1 cellular context compared by ENCODE assay signal in genomic region chr22:46234851-46235437, GRCh38.
TF ChIP-seq lines count a peak whose summit lies in the region.

No MANE protein-coding gene starts in this region.

TF ChIP-seq in K562, 482 proteins besides CTCF, POLR2A, EP300 and RAD21 (continues in another document):
- TF ChIP-seq ELF2 (CRISPR knock-in tag; IDR thresholded peaks at IDR 0.05) (no peak), EHMT2 (IDR thresholded peaks at IDR 0.05) (peak; percentile 48; the same call in 1 of the 2 replicates), MYC (IDR thresholded peaks at IDR 0.05; ENCODE audit: low read depth, low read length) (peak; percentile 60; the same call in 1 of the 2 replicates), MYC (CRISPR knock-in tag; IDR thresholded peaks at IDR 0.05; ENCODE audit: borderline replicate concordance, low read depth) (no peak), MECOM (CRISPR knock-in tag; IDR thresholded peaks at IDR 0.05) (0 out of 2 replicates have a peak, but pooled peaks have one; percentile 35), ZEB2 (IDR thresholded peaks at IDR 0.05) (peak; percentile 21; the same call in 1 of the 2 replicates), SIX5 (IDR thresholded peaks at IDR 0.05; ENCODE audit: borderline replicate concordance in 1 of 2, insufficient read depth in 1 of 2, low read depth in 1 of 2, low read length in 2 of 2) (no peak), DPF2 (IDR thresholded peaks at IDR 0.05) (peak; percentile 60), ZNF23 (CRISPR knock-in tag; IDR thresholded peaks at IDR 0.05) (no peak), ZNF24 (IDR thresholded peaks at IDR 0.05) (no peak), MGA (IDR thresholded peaks at IDR 0.05) (peak; percentile 67), CXXC5 (CRISPR knock-in tag; IDR thresholded peaks at IDR 0.05) (0 out of 2 replicates have a peak, but pooled peaks have one; percentile 26), ZNF76 (CRISPR knock-in tag; IDR thresholded peaks at IDR 0.05; ENCODE audit: borderline replicate concordance) (no peak), KAT2B (IDR thresholded peaks at IDR 0.05; ENCODE audit: low read depth, low read length) (no peak), ZNF232 (CRISPR knock-in tag; IDR thresholded peaks at IDR 0.05) (no peak), ZNF717 (CRISPR knock-in tag; IDR thresholded peaks at IDR 0.05) (no peak), TFAP4 (CRISPR knock-in tag; IDR thresholded peaks at IDR 0.05; ENCODE audit: borderline replicate concordance) (peak; percentile 86), ZHX1 (conservative IDR thresholded peaks at IDR 0.05; ENCODE audit: low read length) (no peak), ZBTB2 (IDR thresholded peaks at IDR 0.05) (0 out of 2 replicates have a peak, but pooled peaks have one; percentile 38), SLC30A9 (CRISPR knock-in tag; IDR thresholded peaks at IDR 0.05) (no peak), MNT (conservative IDR thresholded peaks at IDR 0.05) (peak in 1 of 2 experiments; percentile 44; a peak in 2 of 4 replicates), EP400 (IDR thresholded peaks at IDR 0.05) (peak; percentile 48; the same call in 1 of the 2 replicates), STAT5A (IDR thresholded peaks at IDR 0.05; ENCODE audit: borderline replicate concordance, low read length) (peak; percentile 57), CBFA2T2 (conservative IDR thresholded peaks at IDR 0.05) (peak; percentile 48), YY1 (IDR thresholded peaks at IDR 0.05; ENCODE audit: borderline replicate concordance in 1 of 3, control insufficient read depth in 1 of 3, extremely low read depth in 1 of 3, insufficient read depth in 3 of 3, insufficient read length in 1 of 3, insufficient replicate concordance in 2 of 3, low read depth in 1 of 3, low read length in 2 of 3) (peak in 2 of 3 experiments; percentile 24 to 76), ARID1B (IDR thresholded peaks at IDR 0.05) (peak; percentile 80), BRF2 (IDR thresholded peaks at IDR 0.05; ENCODE audit: borderline replicate concordance, insufficient read depth, insufficient read length) (no peak), SREBF2 (CRISPR knock-in tag; IDR thresholded peaks at IDR 0.05) (no peak), NR2C1 (IDR thresholded peaks at IDR 0.05) (no peak), NR2C1 (tag; IDR thresholded peaks at IDR 0.05) (0 out of 2 replicates have a peak, but pooled peaks have one; percentile 30), NRF1 (conservative IDR thresholded peaks at IDR 0.05 in 1 of 2, IDR thresholded peaks at IDR 0.05 in 1 of 2) (peak; percentile 90 to 92), MCM7 (IDR thresholded peaks at IDR 0.05) (no peak), CBFA2T3 (IDR thresholded peaks at IDR 0.05) (peak; percentile 71), HDGF (IDR thresholded peaks at IDR 0.05) (no peak), CTBP1 (IDR thresholded peaks at IDR 0.05; ENCODE audit: borderline replicate concordance) (no peak), JUND (IDR thresholded peaks at IDR 0.05; ENCODE audit: borderline replicate concordance, low read depth, low read length) (no peak), JUND (tag; IDR thresholded peaks at IDR 0.05; ENCODE audit: borderline replicate concordance, low read depth, low read length) (peak; percentile 21; the same call in 1 of the 3 replicates), NCOR1 (IDR thresholded peaks at IDR 0.05) (peak; percentile 60), ZBTB34 (CRISPR knock-in tag; IDR thresholded peaks at IDR 0.05) (no peak), ZKSCAN8 (CRISPR knock-in tag; IDR thresholded peaks at IDR 0.05) (no peak), MTA2 (IDR thresholded peaks at IDR 0.05; ENCODE audit: low read depth) (no peak), TEAD4 (IDR thresholded peaks at IDR 0.05; ENCODE audit: low read length) (peak; percentile 46; the same call in 1 of the 2 replicates), TEAD4 (CRISPR knock-in tag; IDR thresholded peaks at IDR 0.05; ENCODE audit: borderline replicate concordance) (no peak)
